Comparison of ENCODE assay signal across 11 cellular contexts in genomic region chr3:124833710-124834332, GRCh38. TPM values are rescaled to one million over a fixed set of nuclear protein-coding genes. Genes with fewer than 3 reads are reported as not detected.
DNase-seq lines count a peak whose midpoint lies in the region; ATAC-seq, FAIRE-seq and TF ChIP-seq lines count a peak whose summit lies in the region.
"Had no signal": no experiment of that assay in that cellular context is flagged by ENCODE, and none has a peak within 500 bp of the region (broad histone marks: within the 10 kb centered on the region; RNA-seq: fewer than 3 reads in every experiment).

No MANE protein-coding gene starts in this region.

- H3K4me1 Mint-ChIP-seq in HFFc6 (ENCODE audit: low read depth) = peaks cover 95% of the 10 kb centered on the region
- peaks cover 77% of the 10 kb centered on the region for H3K4me1 Mint-ChIP-seq in dendritic cell treated with granulocyte-macrophage colony-stimulating factor and Interleukin-4, amounts not matched to agents 40 ng/mL and 50 ng/mL, for 4 days (ENCODE audit: low read depth)
- peaks cover 13 to 21% (median 17%) of the 10 kb centered on the region in 7 donors for H3K4me1 Mint-ChIP-seq in naive thymus-derived CD4-positive, alpha-beta T cell

- intact Hi-C loops in dendritic cell treated with granulocyte-macrophage colony-stimulating factor and Interleukin-4, amounts not matched to agents 40 ng/mL and 50 ng/mL, for 4 days (cut with micrococcal nuclease) = no loop called here
- intact Hi-C loops in naive thymus-derived CD4-positive, alpha-beta T cell (cut with micrococcal nuclease) = loop anchor here in 1 of 2 donors (1.0 kb wide), 1 partner anchor 9 kb away; no protein-coding TSS in a partner anchor

- DNase-seq in A549 (ENCODE audit: low read depth in 1 of 2, low spot score in 1 of 2) = peak in 1 of 2 experiments; percentile 81
- DNase-seq in HFFc6 = no peak
- no peak for DNase-seq in naive thymus-derived CD4-positive, alpha-beta T cell
- DNase-seq in GM19240 (ENCODE audit: insufficient read length, low spot score) = no peak
- DNase-seq: activated CD4-positive, alpha-beta T cell treated with anti-CD3 and anti-CD28 coated beads, Interleukin-2, amount 50 U/mL, for 48 hours; NCI-H1694 treated with DMSO at 0.1 percent for 48 hours; nucleus accumbens had no signal

- no peaks in the 10 kb centered on the region; the same call in 1 of the 2 replicates for H3K27me3 Mint-ChIP-seq in HFFc6 (ENCODE audit: insufficient read depth)
- peaks cover 22% of the 10 kb centered on the region for H3K27me3 Mint-ChIP-seq in dendritic cell treated with granulocyte-macrophage colony-stimulating factor and Interleukin-4, amounts not matched to agents 40 ng/mL and 50 ng/mL, for 4 days
- peaks cover 2 to 51% (median 12%) of the 10 kb centered on the region in 5 donors for H3K27me3 Mint-ChIP-seq in naive thymus-derived CD4-positive, alpha-beta T cell

- H3K9me3 Mint-ChIP-seq in HFFc6 = no peaks in the 10 kb centered on the region
- H3K9me3 Mint-ChIP-seq in dendritic cell treated with granulocyte-macrophage colony-stimulating factor and Interleukin-4, amounts not matched to agents 40 ng/mL and 50 ng/mL, for 4 days = no peaks in the 10 kb centered on the region
- no peaks in the 10 kb centered on the region for H3K9me3 Mint-ChIP-seq in naive thymus-derived CD4-positive, alpha-beta T cell

- ATAC-seq in A549 (no peak), HG03354 (IDR thresholded peaks at IDR 0.05; ENCODE audit: poor library complexity, severe bottlenecking, unreplicated experiment) (no peak), HG03135 (IDR thresholded peaks at IDR 0.05; ENCODE audit: unreplicated experiment) (no peak), GM19467 (IDR thresholded peaks at IDR 0.05; ENCODE audit: unreplicated experiment) (no peak)
- ATAC-seq in naive thymus-derived CD4-positive, alpha-beta T cell = no peak

- H3K9me3 ChIP-seq in A549 = peaks cover 6% of the 10 kb centered on the region; the same call in 1 of the 3 replicates
- no peaks in the 10 kb centered on the region for H3K9me3 ChIP-seq in naive thymus-derived CD4-positive, alpha-beta T cell (ENCODE audit: control insufficient read depth in 2 of 3, low read length in 3 of 3)

- peak overlapping the region; percentile 85 for H3K27ac Mint-ChIP-seq in HFFc6
- peak overlapping the region; percentile 40 for H3K27ac Mint-ChIP-seq in dendritic cell treated with granulocyte-macrophage colony-stimulating factor and Interleukin-4, amounts not matched to agents 40 ng/mL and 50 ng/mL, for 4 days
- peak overlapping the region in 5 of 9 donors; percentile 45 to 89 (median 70) for H3K27ac Mint-ChIP-seq in naive thymus-derived CD4-positive, alpha-beta T cell

- no peaks in the 10 kb centered on the region for H3K27me3 ChIP-seq in naive thymus-derived CD4-positive, alpha-beta T cell (ENCODE audit: control insufficient read depth in 2 of 2, insufficient read depth in 2 of 2, low read length in 2 of 2)

- no peak for TF ChIP-seq RAD21 in A549 (conservative IDR thresholded peaks at IDR 0.05 in 1 of 2, IDR thresholded peaks at IDR 0.05 in 1 of 2)

- TF ChIP-seq POLR2A in A549 (IDR thresholded peaks at IDR 0.05; ENCODE audit: low read length) = no peak

- no peak for TF ChIP-seq CTCF in A549 (IDR thresholded peaks at IDR 0.05)
- TF ChIP-seq CTCF in HFFc6 (IDR thresholded peaks at IDR 0.05) = no peak

- 26% methylated on average over 4 of the region's 4 CpGs for WGBS in A549 (ENCODE audit: missing lambda C conversion rate)

- peaks cover 31% of the 10 kb centered on the region for H3K36me3 Mint-ChIP-seq in HFFc6 (ENCODE audit: low read depth)
- H3K36me3 Mint-ChIP-seq in dendritic cell treated with granulocyte-macrophage colony-stimulating factor and Interleukin-4, amounts not matched to agents 40 ng/mL and 50 ng/mL, for 4 days (ENCODE audit: low read depth) = peaks cover 9% of the 10 kb centered on the region
- H3K36me3 Mint-ChIP-seq in naive thymus-derived CD4-positive, alpha-beta T cell = no peaks in the 10 kb centered on the region

- peaks cover 83% of the 10 kb centered on the region for H3K4me1 ChIP-seq in A549
- H3K4me1 ChIP-seq in naive thymus-derived CD4-positive, alpha-beta T cell (ENCODE audit: control insufficient read depth in 2 of 2, insufficient read depth in 2 of 2, low read length in 2 of 2) = peaks cover 6 to 9% of the 10 kb centered on the region in 2 donors

- H3K27ac ChIP-seq in A549 = peak overlapping the region; percentile 93 to 94
- no peak overlapping the region for H3K27ac ChIP-seq in naive thymus-derived CD4-positive, alpha-beta T cell (ENCODE audit: low read depth, low read length)

- H3K4me3 Mint-ChIP-seq in HFFc6 = peak overlapping the region; percentile 23
- H3K4me3 Mint-ChIP-seq in dendritic cell treated with granulocyte-macrophage colony-stimulating factor and Interleukin-4, amounts not matched to agents 40 ng/mL and 50 ng/mL, for 4 days = no peak overlapping the region
- H3K4me3 Mint-ChIP-seq in naive thymus-derived CD4-positive, alpha-beta T cell = peak overlapping the region; percentile 0 to 72 (median 50)

- H3K4me2 ChIP-seq in A549 = peak overlapping the region; percentile 67

- POLR2A ChIA-PET in A549 (lab: Yijun Ruan, JAX) = interaction anchor here (1.4 kb wide), 1 partner anchor 53 kb away, joined by 6 read pairs; the partner anchor contains the start of gene ITGB5
- POLR2A ChIA-PET in naive thymus-derived CD4-positive, alpha-beta T cell (lab: Charles Lee) = no interaction called here

- peak overlapping the region; percentile 1; the same call in 1 of the 3 replicates for H3K4me3 ChIP-seq in A549
- no peak overlapping the region for H3K4me3 ChIP-seq in naive thymus-derived CD4-positive, alpha-beta T cell (ENCODE audit: low read length)

- no peak for FAIRE-seq in A549 (lab: Jason Lieb, UNC)

- CTCF ChIA-PET in A549 (lab: Yijun Ruan, JAX) = interaction anchor here (1.1 to 1.5 kb wide), 3 partner anchors 11 to 72 kb away, joined by 4 to 6 read pairs (median 6); no protein-coding TSS in a partner anchor
- CTCF ChIA-PET in naive thymus-derived CD4-positive, alpha-beta T cell (lab: Charles Lee) = no interaction called here

- H3K36me3 ChIP-seq in naive thymus-derived CD4-positive, alpha-beta T cell (ENCODE audit: control insufficient read depth in 2 of 3, insufficient read depth in 3 of 3, low read length in 3 of 3) = no peaks in the 10 kb centered on the region

- no peak; a peak in 1 of 5 replicates for TF ChIP-seq EP300 in A549 (IDR thresholded peaks at IDR 0.05)

TF ChIP-seq in A549, 52 proteins besides CTCF, POLR2A, EP300 and RAD21 (continues in another document):
- TF ChIP-seq SMC3 (IDR thresholded peaks at IDR 0.05) = no peak
- no peak for TF ChIP-seq BHLHE40 (IDR thresholded peaks at IDR 0.05; ENCODE audit: low read depth, low read length)
- TF ChIP-seq ZFP36 (IDR thresholded peaks at IDR 0.05; ENCODE audit: borderline replicate concordance, partially characterized antibody) = no peak
- no peak for TF ChIP-seq NR3C1 (IDR thresholded peaks at IDR 0.05)
- TF ChIP-seq RFX5 (IDR thresholded peaks at IDR 0.05) = no peak
- TF ChIP-seq MAZ (IDR thresholded peaks at IDR 0.05; ENCODE audit: borderline replicate concordance, low read depth, low read length) = no peak
- no peak for TF ChIP-seq NFE2L2 (conservative IDR thresholded peaks at IDR 0.05; ENCODE audit: low read length)
- TF ChIP-seq POLR2AphosphoS2 (conservative IDR thresholded peaks at IDR 0.05; ENCODE audit: low read length) = no peak
- no peak for TF ChIP-seq FOSL2 (IDR thresholded peaks at IDR 0.05)
- TF ChIP-seq FOSL2 (CRISPR knock-in tag; IDR thresholded peaks at IDR 0.05) = 0 out of 2 replicates have a peak, but pooled peaks have one; percentile 13
- no peak for TF ChIP-seq HMGXB4 (CRISPR knock-in tag; IDR thresholded peaks at IDR 0.05; ENCODE audit: borderline replicate concordance)
- no peak for TF ChIP-seq RCOR1 (IDR thresholded peaks at IDR 0.05; ENCODE audit: low read depth, low read length)
- TF ChIP-seq HEYL (CRISPR knock-in tag; IDR thresholded peaks at IDR 0.05) = no peak
- peak; percentile 63; the same call in 1 of the 2 replicates for TF ChIP-seq HOXB5 (CRISPR knock-in tag; IDR thresholded peaks at IDR 0.05)
- TF ChIP-seq ZNF302 (CRISPR knock-in tag; IDR thresholded peaks at IDR 0.05) = no peak
- no peak for TF ChIP-seq JUNB (IDR thresholded peaks at IDR 0.05)
- 0 out of 2 replicates have a peak, but pooled peaks have one; percentile 26 for TF ChIP-seq HDAC2 (IDR thresholded peaks at IDR 0.05)

RNA-seq across cellular contexts. Expression of gene ITGB5, which starts 53.3 kb away (rescaled TPM):
- polyA plus RNA-seq in A549 (2011; rRNA removed) = 260 and 476 TPM in 2 replicates
- 393 and 412 TPM in 2 replicates for polyA plus RNA-seq in A549 (2012; cell fraction: cytosol; rRNA removed)
- polyA plus RNA-seq in A549 (2012; cell fraction: nucleus; rRNA removed) = 508 and 526 TPM in 2 replicates
- 174 to 209 TPM (median 201 TPM) in 3 replicates for polyA plus RNA-seq in A549 (2017; fragmentation: RNase III; extraction: RNeasy Plus Mini Kit Qiagen cat#74134 plus additional on column Dnase treatment)
- 629 and 645 TPM in 2 replicates for polyA minus RNA-seq in A549 (2011; rRNA and poly(A)+ RNA removed)
- 100 to 1,000 TPM; 203 to 332 (median 220) TPM for total RNA-seq in HFFc6 (2021; fragmentation: NEBNext Ultra II Directional; extraction: Animal tissue kit (Norgen Biotek cat#: 25700))
- 1 to 10 TPM in 3 of 5 experiments, under 1 TPM in 1, not detected in 1; 0.29 to 3.5 (median 2.5) TPM for total RNA-seq in naive thymus-derived CD4-positive, alpha-beta T cell
- under 1 TPM in 1 of 2 donors, not detected in 1; 0.70 TPM for polyA plus RNA-seq in naive thymus-derived CD4-positive, alpha-beta T cell

Comparison
In these comparisons a context has a peak if more than half of its experiments do, and no peak if none do; other contexts are left out.
1. RNA of gene ITGB5, which starts 53.3 kb away (total RNA-seq): 203 to 332 TPM in HFFc6; 0.29 to 3.5 TPM in naive thymus-derived CD4-positive, alpha-beta T cell; every median in the first group is over 10 times any median in the second.
2. Peak in every context shown above with its lines, with median percentiles within 50 percentile points of each other: H3K27ac Mint-ChIP-seq.